ENCODE assay signal across 10 cellular contexts in genomic region chr21:34524671-34525601, GRCh38. TPM values are rescaled to one million over a fixed set of nuclear protein-coding genes. Genes with fewer than 3 reads are reported as not detected.
DNase-seq lines count a peak whose midpoint lies in the region; ATAC-seq, FAIRE-seq and TF ChIP-seq lines count a peak whose summit lies in the region.
"Had no signal": no experiment of that assay in that cellular context is flagged by ENCODE, and none has a peak within 500 bp of the region (broad histone marks: within the 10 kb centered on the region; RNA-seq: fewer than 3 reads in every experiment).

No MANE protein-coding gene starts in this region.

- peak overlapping the region in 9 of 10 donors; percentile 9 to 97 (median 93) for H3K27ac ChIP-seq in heart right ventricle
- peak overlapping the region; percentile 98 for H3K27ac ChIP-seq in endothelial cell of umbilical vein (ENCODE audit: insufficient read depth, low read depth, low read length)
- H3K27ac ChIP-seq in muscle layer of duodenum (ENCODE audit: low read length) = peak overlapping the region; percentile 98

- H3K27me3 ChIP-seq in heart right ventricle (no peaks in the 10 kb centered on the region), endothelial cell of umbilical vein (ENCODE audit: control insufficient read depth in 2 of 2, insufficient read depth in 2 of 2, low read length in 2 of 2) (no peaks in the 10 kb centered on the region), muscle layer of duodenum (ENCODE audit: low read depth, low read length) (no peaks in the 10 kb centered on the region)

- no peaks in the 10 kb centered on the region for H4K20me1 ChIP-seq in endothelial cell of umbilical vein (replicated peaks; ENCODE audit: control insufficient read depth, extremely low read depth, insufficient read depth, low read length)

- peaks cover 0 to 39% (median 10%) of the 10 kb centered on the region in 9 donors for H3K36me3 ChIP-seq in heart right ventricle
- H3K36me3 ChIP-seq in endothelial cell of umbilical vein (ENCODE audit: control insufficient read depth in 2 of 2, extremely low read depth in 1 of 2, insufficient read depth in 2 of 2, low read length in 2 of 2) = peaks cover 5 to 11% of the 10 kb centered on the region in 2 experiments
- peaks cover 20 to 33% of the 10 kb centered on the region in 2 donors for H3K36me3 ChIP-seq in muscle layer of duodenum (ENCODE audit: control insufficient read depth in 1 of 2, insufficient read depth in 2 of 2, low read length in 2 of 2)

- CTCF ChIA-PET in endothelial cell of umbilical vein (lab: Charles Lee) = interaction anchor here (1.0 to 6.0 kb wide), 8 partner anchors 10 to 79 kb away, joined by 3 to 77 read pairs (median 22); partner anchors contain the start of gene KCNE1

- peak overlapping the region; percentile 100 for H3K9ac ChIP-seq in endothelial cell of umbilical vein (replicated peaks; ENCODE audit: extremely low read depth, insufficient read depth, low read length)

- H3K79me2 ChIP-seq in endothelial cell of umbilical vein (ENCODE audit: control insufficient read depth, insufficient read depth, low read length) = peaks cover 13% of the 10 kb centered on the region

- WGBS in heart right ventricle, 2 donors = 35 to 36% methylated on average over 31 of the region's 31 CpGs

- DNase-seq in heart right ventricle (no peak), cardiac septum (ENCODE audit: low spot score) (no peak), endothelial cell of umbilical vein (ENCODE audit: low read depth, low spot score) (peak; percentile 58), NOMO-1 treated with DMSO at 0.1 percent for 48 hours (lab: John Stamatoyannopoulos, UW; ENCODE audit: unreplicated experiment) (no peak)
- no peak for DNase-seq in effector CD8-positive, alpha-beta T cell (lab: John Stamatoyannopoulos, UW)
- DNase-seq in activated CD4-positive, alpha-beta T cell treated with anti-CD3 and anti-CD28 coated beads for 4 hours = no peak
- no peak for DNase-seq in activated CD4-positive, CD25-positive, alpha-beta regulatory T cell treated with anti-CD3 and anti-CD28 coated beads, Interleukin-2, amount 50 U/mL, for 72 hours
- DNase-seq: CD8-positive, alpha-beta memory T cell; stimulated activated CD4-positive, alpha-beta T cell treated with anti-CD3 and anti-CD28 coated beads, Interleukin-4, amount 100 ng/mL, for 4 hours had no signal

- dilution Hi-C loops in endothelial cell of umbilical vein (cut with MboI; ENCODE audit: extremely low pct_ligation_motif_present, low sequenced_read_pairs) = no loop called here

- H3K4me3 ChIP-seq in heart right ventricle (peak overlapping the region in 9 of 10 donors; percentile 27 to 63 (median 57)), endothelial cell of umbilical vein (replicated peaks in 1 of 3; ENCODE audit: insufficient read depth in 1 of 3, low read depth in 1 of 3, low read length in 3 of 3) (peak overlapping the region in 2 of 3 experiments; percentile 5 to 93), muscle layer of duodenum (ENCODE audit: low read depth in 1 of 2, low read length in 2 of 2) (peak overlapping the region; percentile 61 to 82)

- peak; percentile 76 for FAIRE-seq in endothelial cell of umbilical vein (lab: Jason Lieb, UNC)

- H3K9me3 ChIP-seq in heart right ventricle (peaks cover 0 to 12% (median 0%) of the 10 kb centered on the region in 11 donors), endothelial cell of umbilical vein (replicated peaks; ENCODE audit: control insufficient read depth, insufficient read depth, low read length) (no peaks in the 10 kb centered on the region), muscle layer of duodenum (ENCODE audit: control insufficient read depth in 1 of 2, low read length in 2 of 2) (no peaks in the 10 kb centered on the region)

- H2AFZ ChIP-seq in endothelial cell of umbilical vein (ENCODE audit: low read depth, low read length) = peak overlapping the region; percentile 41

- H3K4me1 ChIP-seq in heart right ventricle (peaks cover 7 to 84% (median 55%) of the 10 kb centered on the region in 9 donors), endothelial cell of umbilical vein (ENCODE audit: control insufficient read depth, extremely low read depth, insufficient read depth, low read length) (peaks cover 23% of the 10 kb centered on the region), muscle layer of duodenum (ENCODE audit: control insufficient read depth in 1 of 2, insufficient read depth in 2 of 2, low read length in 2 of 2) (peaks cover 14 to 15% of the 10 kb centered on the region in 2 donors)

- no TSS peak for BruUV-seq in endothelial cell of umbilical vein (replicated peaks; lab: Mats Ljungman, UMichigan)

- peak overlapping the region; percentile 99 for H3K4me2 ChIP-seq in endothelial cell of umbilical vein (ENCODE audit: insufficient read depth, low read length)

- no peaks in the 10 kb centered on the region for H3K9me1 ChIP-seq in endothelial cell of umbilical vein (replicated peaks; ENCODE audit: control insufficient read depth, extremely low read depth, insufficient read depth, low read length)

- no peak for TF ChIP-seq POLR2A in endothelial cell of umbilical vein (IDR thresholded peaks at IDR 0.05; ENCODE audit: low read depth, low read length)

- ATAC-seq in heart right ventricle = peak in 5 of 8 donors; percentile 17 to 42 (median 25)

- TF ChIP-seq CTCF in heart right ventricle (IDR thresholded peaks at IDR 0.05) (no peak), endothelial cell of umbilical vein (IDR thresholded peaks at IDR 0.05; ENCODE audit: extremely low read depth in 1 of 2, insufficient read depth in 1 of 2, low read depth in 1 of 2, low read length in 2 of 2) (no peak)

- POLR2A ChIA-PET in endothelial cell of umbilical vein (lab: Charles Lee) = interaction anchor here (1.2 kb wide), 1 partner anchor 19 kb away, joined by 3 read pairs; no protein-coding TSS in a partner anchor

- intact Hi-C loops in heart right ventricle (cut with DNase I) = loop anchor here in 6 of 10 donors (5.0 kb wide), 4 partner anchors 52 to 77 kb away; no protein-coding TSS in a partner anchor
- intact Hi-C loops in cardiac septum (cut with DNase I) = no loop called here
- intact Hi-C loops in endothelial cell of umbilical vein (cut with micrococcal nuclease) = loop anchor here (1.0 to 5.0 kb wide), 3 partner anchors 15 to 763 kb away; no protein-coding TSS in a partner anchor

TF ChIP-seq in endothelial cell of umbilical vein, 7 proteins besides CTCF, POLR2A, EP300 and RAD21:
- no peak for TF ChIP-seq MYC (IDR thresholded peaks at IDR 0.05; ENCODE audit: low read depth, low read length)
- TF ChIP-seq, protein P1, sequence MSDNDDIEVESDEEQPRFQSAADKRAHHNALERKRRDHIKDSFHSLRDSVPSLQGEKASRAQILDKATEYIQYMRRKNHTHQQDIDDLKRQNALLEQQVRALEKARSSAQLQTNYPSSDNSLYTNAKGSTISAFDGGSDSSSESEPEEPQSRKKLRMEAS (IDR thresholded peaks at IDR 0.05; ENCODE audit: insufficient read depth, insufficient read length) = peak; percentile 29
- TF ChIP-seq JUN (IDR thresholded peaks at IDR 0.05; ENCODE audit: borderline replicate concordance, insufficient read depth, insufficient read length, low read depth) = peak; percentile 63
- no peak for TF ChIP-seq FOS (IDR thresholded peaks at IDR 0.05; ENCODE audit: borderline replicate concordance, insufficient read depth, low read length)
- no peak for TF ChIP-seq POLR2AphosphoS5 (IDR thresholded peaks at IDR 0.05; ENCODE audit: insufficient read depth, low read depth, low read length)
- TF ChIP-seq GATA2 (IDR thresholded peaks at IDR 0.05; ENCODE audit: insufficient read depth, insufficient read length, low read depth, low read length) = no peak
- no peak for TF ChIP-seq EZH2 (IDR thresholded peaks at IDR 0.05; ENCODE audit: borderline replicate concordance, low read depth, low read length, severe bottlenecking)

RNA-seq across cellular contexts. Expression of gene KCNE1, which starts 12.9 kb away (rescaled TPM):
- 10 to 100 TPM in 2 of 10 donors, 1 to 10 TPM in 8; 4.7 to 15.5 (median 7.5) TPM for total RNA-seq in heart right ventricle
- 1 to 10 TPM in 1 of 2 donors, under 1 TPM in 1; 0.75 to 2.4 TPM for polyA plus RNA-seq in heart right ventricle
- total RNA-seq in cardiac septum = 17.7 TPM
- 0.38 and 0.53 TPM in 2 replicates for total RNA-seq in endothelial cell of umbilical vein
- polyA plus RNA-seq in endothelial cell of umbilical vein = 0.08 and 0.10 TPM in 2 replicates
- 0.06 TPM in 1 of 2 replicates, not detected in the other for polyA plus RNA-seq in endothelial cell of umbilical vein (2011; cell fraction: cytosol; rRNA removed)
- 0.40 and 0.62 TPM in 2 replicates for polyA plus RNA-seq in endothelial cell of umbilical vein (2011; cell fraction: nucleus; rRNA removed)
- 0.12 and 0.25 TPM in 2 replicates for polyA plus RNA-seq in endothelial cell of umbilical vein (2012)
- polyA minus RNA-seq in endothelial cell of umbilical vein = 0.36 and 0.49 TPM in 2 replicates
- not detected for polyA minus RNA-seq in endothelial cell of umbilical vein (2011; cell fraction: cytosol; rRNA and poly(A)+ RNA removed)
- 0.87 and 2.0 TPM in 2 replicates for polyA minus RNA-seq in endothelial cell of umbilical vein (2011; cell fraction: nucleus; rRNA and poly(A)+ RNA removed)
- polyA plus RNA-seq: CD8-positive, alpha-beta memory T cell had no signal
